Comparison of ENCODE assay signal across 10 cellular contexts in genomic region chr5:135543151-135543818, GRCh38. TPM values are rescaled to one million over a fixed set of nuclear protein-coding genes. Genes with fewer than 3 reads are reported as not detected.
DNase-seq lines count a peak whose midpoint lies in the region; ATAC-seq, FAIRE-seq and TF ChIP-seq lines count a peak whose summit lies in the region.
"Had no signal": no experiment of that assay in that cellular context is flagged by ENCODE, and none has a peak within 500 bp of the region (broad histone marks: within the 10 kb centered on the region; RNA-seq: fewer than 3 reads in every experiment).

No MANE protein-coding gene starts in this region.

- H3K36me3 Mint-ChIP-seq in naive B cell = no peaks in the 10 kb centered on the region

- H3K27me3 ChIP-seq in ACC112 (ENCODE audit: insufficient read depth, low read length) (peaks cover 61% of the 10 kb centered on the region), body of pancreas (peaks cover 0 to 22% of the 10 kb centered on the region in 2 donors)

- H3K4me3 ChIP-seq in ACC112 (ENCODE audit: low read depth, low read length) (peak overlapping the region; percentile 77), body of pancreas (peak overlapping the region in 1 of 2 donors; percentile 0), kidney (ENCODE audit: low read length in 2 of 2) (peak overlapping the region in 1 of 2 donors; percentile 67)

- peaks cover 0 to 4% (median 0%) of the 10 kb centered on the region in 7 donors for H3K9me3 Mint-ChIP-seq in naive B cell

- intact Hi-C loops in body of pancreas (cut with DNase I) (no loop called here), kidney (cut with DNase I) (no loop called here)

- H3K4me1 ChIP-seq in ACC112 (ENCODE audit: control insufficient read depth, insufficient read depth, low read length, unreplicated experiment) (no peaks in the 10 kb centered on the region), body of pancreas (peaks cover 21% of the 10 kb centered on the region), kidney (ENCODE audit: control insufficient read depth in 1 of 2, insufficient read depth in 1 of 2, low read depth in 1 of 2, low read length in 2 of 2) (peaks cover 0 to 3% of the 10 kb centered on the region in 2 donors)

- peak; percentile 12 for ATAC-seq in body of pancreas
- peak in 1 of 2 donors; percentile 36 for ATAC-seq in naive B cell (ENCODE audit: low read depth in 2 of 2)
- no peak for ATAC-seq in GM19324 (IDR thresholded peaks at IDR 0.05; ENCODE audit: low FRiP score, unreplicated experiment)
- ATAC-seq in HG03135 (IDR thresholded peaks at IDR 0.05; ENCODE audit: unreplicated experiment) = no peak

- H2AFZ ChIP-seq in ACC112 (ENCODE audit: low read length, unreplicated experiment) = peak overlapping the region; percentile 70

- no peaks in the 10 kb centered on the region for H3K36me3 ChIP-seq in ACC112 (ENCODE audit: insufficient read depth, low read length)
- H3K36me3 ChIP-seq in body of pancreas (replicated peaks in 1 of 2; ENCODE audit: insufficient read depth in 1 of 2, low read depth in 2 of 2) = no peaks in the 10 kb centered on the region
- H3K36me3 ChIP-seq in kidney (ENCODE audit: control insufficient read depth in 1 of 2, insufficient read depth in 2 of 2, low read length in 2 of 2) = no peaks in the 10 kb centered on the region

- 14 to 33% methylated on average over 10 to 34 of the region's 34 CpGs for WGBS in body of pancreas, 2 donors

- TF ChIP-seq CTCF in body of pancreas (IDR thresholded peaks at IDR 0.05) (no peak), kidney (IDR thresholded peaks at IDR 0.05; ENCODE audit: borderline replicate concordance, extremely low read depth, insufficient read depth) (no peak)

- peak overlapping the region; percentile 77 to 89 (median 84) for H3K4me3 Mint-ChIP-seq in naive B cell

- H3K4me1 Mint-ChIP-seq in naive B cell = peaks cover 8 to 21% (median 18%) of the 10 kb centered on the region in 3 donors

- H3K9me3 ChIP-seq in body of pancreas = no peaks in the 10 kb centered on the region
- H3K9me3 ChIP-seq in kidney (ENCODE audit: control insufficient read depth in 1 of 2, low read length in 2 of 2) = no peaks in the 10 kb centered on the region

- H3K27ac ChIP-seq in ACC112 (ENCODE audit: low read depth, low read length) (no peak overlapping the region), body of pancreas (no peak overlapping the region), kidney (ENCODE audit: low read depth in 2 of 2, low read length in 2 of 2) (no peak overlapping the region)

- H3K27ac Mint-ChIP-seq in naive B cell = peak overlapping the region in 3 of 6 donors; percentile 8 to 73 (median 8)

- H3K27me3 Mint-ChIP-seq in naive B cell = peaks cover 76 to 91% (median 89%) of the 10 kb centered on the region in 3 donors

- no peak overlapping the region for H3K9ac ChIP-seq in kidney (ENCODE audit: low read length in 2 of 2)

- peak; percentile 5 for FAIRE-seq in GM18507 (lab: Jason Lieb, UNC)
- FAIRE-seq in kidney (lab: Jason Lieb, UNC) = no peak

- no peaks in the 10 kb centered on the region for H3K79me2 ChIP-seq in ACC112 (ENCODE audit: control insufficient read depth, insufficient read depth, low read length, unreplicated experiment)

- no peak for DNase-seq in GM18507 (ENCODE audit: extremely low spot score, insufficient read length, low read depth)
- DNase-seq in body of pancreas = no peak
- DNase-seq in naive B cell = no peak
- no peak for DNase-seq in kidney
- no peak for DNase-seq in GDM1 (lab: John Stamatoyannopoulos, UW)

- TF ChIP-seq POLR2A in body of pancreas (IDR thresholded peaks at IDR 0.05) = no peak

RNA-seq across cellular contexts. Expression of gene NEUROG1, which starts 7.5 kb away (rescaled TPM):
- not detected for total RNA-seq in body of pancreas
- polyA plus RNA-seq in naive B cell (ENCODE audit: low read depth in 6 of 6) = not detected
- not detected for total RNA-seq in kidney
- not detected for polyA plus RNA-seq in kidney (ENCODE audit: insufficient read depth, low read depth, low replicate concordance)
- total RNA-seq: pulmonary artery endothelial cell, SK-MEL-5 had no signal

RNA-seq across cellular contexts. Expression of gene CXCL14, which starts 35.5 kb away (rescaled TPM):
- 10 to 100 TPM; 17.9 to 49.4 TPM for total RNA-seq in body of pancreas
- not detected for polyA plus RNA-seq in naive B cell (ENCODE audit: low read depth in 6 of 6)
- total RNA-seq in kidney = 104 TPM
- polyA plus RNA-seq in kidney (ENCODE audit: insufficient read depth, low read depth, low replicate concordance) = 414 TPM
- total RNA-seq: pulmonary artery endothelial cell, SK-MEL-5 had no signal
